ENCODE assay signal across 8 cellular contexts in genomic region chr7:98283127-98283886, GRCh38. TPM values are rescaled to one million over a fixed set of nuclear protein-coding genes. Genes with fewer than 3 reads are reported as not detected.
DNase-seq lines count a peak whose midpoint lies in the region; ATAC-seq, FAIRE-seq and TF ChIP-seq lines count a peak whose summit lies in the region.

No MANE protein-coding gene starts in this region.

- peak overlapping the region; percentile 84 for H3K4me3 Mint-ChIP-seq in endodermal cell
- H3K4me3 Mint-ChIP-seq in naive thymus-derived CD4-positive, alpha-beta T cell = peak overlapping the region; percentile 80 to 89 (median 85)

- no peaks in the 10 kb centered on the region for H3K9me3 Mint-ChIP-seq in endodermal cell
- H3K9me3 Mint-ChIP-seq in naive thymus-derived CD4-positive, alpha-beta T cell = no peaks in the 10 kb centered on the region

- H3K4me3 ChIP-seq in endodermal cell (ENCODE audit: low read length) = peak overlapping the region; percentile 88
- H3K4me3 ChIP-seq in naive thymus-derived CD4-positive, alpha-beta T cell (ENCODE audit: low read length) = peak overlapping the region; percentile 58

- ATAC-seq in naive thymus-derived CD4-positive, alpha-beta T cell = no peak
- ATAC-seq in GM19351 (IDR thresholded peaks at IDR 0.05; ENCODE audit: unreplicated experiment) (no peak), HG03439 (IDR thresholded peaks at IDR 0.05; ENCODE audit: unreplicated experiment) (no peak), GM19324 (IDR thresholded peaks at IDR 0.05; ENCODE audit: low FRiP score, unreplicated experiment) (no peak)

- DNase-seq in EH (ENCODE audit: low read depth) = peak; percentile 78
- DNase-seq in RCC 7860 (ENCODE audit: low spot score) = peak; percentile 77
- DNase-seq in endodermal cell = no peak
- no peak for DNase-seq in naive thymus-derived CD4-positive, alpha-beta T cell
- DNase-seq in NCI-H82 (lab: John Stamatoyannopoulos, UW) = no peak

- intact Hi-C loops in naive thymus-derived CD4-positive, alpha-beta T cell (cut with micrococcal nuclease) = loop anchor here in 1 of 2 donors (5.0 to 10.0 kb wide), 2 partner anchors 81 to 409 kb away; partner anchors contain the start of gene ASNS

- peak overlapping the region; percentile 85 for H3K9ac ChIP-seq in endodermal cell (ENCODE audit: extremely low read depth, low read length, poor library complexity, severe bottlenecking)

- 91% methylated on average over 11 to 19 of the region's 19 CpGs for WGBS in endodermal cell (ENCODE audit: insufficient coverage in 1 of 2, insufficient read length in 1 of 2), 2 experiments

- no peaks in the 10 kb centered on the region for H3K9me3 ChIP-seq in endodermal cell (ENCODE audit: control insufficient read depth, low read length)
- H3K9me3 ChIP-seq in naive thymus-derived CD4-positive, alpha-beta T cell (ENCODE audit: control insufficient read depth in 2 of 3, low read length in 3 of 3) = no peaks in the 10 kb centered on the region

- POLR2A ChIA-PET in naive thymus-derived CD4-positive, alpha-beta T cell (lab: Charles Lee) = interaction anchor here (0.8 to 8.3 kb wide), 2 partner anchors 32 to 55 kb away, joined by 4 to 106 read pairs; partner anchors contain the start of gene TECPR1

- no peak overlapping the region for H3K27ac ChIP-seq in endodermal cell (ENCODE audit: low read depth, low read length)
- peak overlapping the region; percentile 92 for H3K27ac ChIP-seq in naive thymus-derived CD4-positive, alpha-beta T cell (ENCODE audit: low read depth, low read length)

- H3K4me1 ChIP-seq in endodermal cell (ENCODE audit: control insufficient read depth, insufficient read depth, low read length) = no peaks in the 10 kb centered on the region
- peaks cover 10 to 30% of the 10 kb centered on the region in 2 donors for H3K4me1 ChIP-seq in naive thymus-derived CD4-positive, alpha-beta T cell (ENCODE audit: control insufficient read depth in 2 of 2, insufficient read depth in 2 of 2, low read length in 2 of 2)

- no peaks in the 10 kb centered on the region for H3K27me3 ChIP-seq in endodermal cell (ENCODE audit: control insufficient read depth, insufficient read depth, low read length, poor library complexity, severe bottlenecking)
- no peaks in the 10 kb centered on the region for H3K27me3 ChIP-seq in naive thymus-derived CD4-positive, alpha-beta T cell (ENCODE audit: control insufficient read depth in 2 of 2, insufficient read depth in 2 of 2, low read length in 2 of 2)

- H3K27ac Mint-ChIP-seq in endodermal cell = peak overlapping the region; percentile 90
- peak overlapping the region; percentile 23 to 93 (median 86) for H3K27ac Mint-ChIP-seq in naive thymus-derived CD4-positive, alpha-beta T cell

- FAIRE-seq in RCC 7860 (lab: Jason Lieb, UNC) = peak; percentile 52

- CTCF ChIA-PET in naive thymus-derived CD4-positive, alpha-beta T cell (lab: Charles Lee) = no interaction called here

- TF ChIP-seq CTCF in endodermal cell (conservative IDR thresholded peaks at IDR 0.05) = no peak

- H3K36me3 ChIP-seq in endodermal cell (ENCODE audit: control insufficient read depth, insufficient read depth, low read length) = peaks cover 7% of the 10 kb centered on the region
- peaks cover 0 to 8% (median 0%) of the 10 kb centered on the region in 3 experiments for H3K36me3 ChIP-seq in naive thymus-derived CD4-positive, alpha-beta T cell (ENCODE audit: control insufficient read depth in 2 of 3, insufficient read depth in 3 of 3, low read length in 3 of 3)

- peaks cover 25% of the 10 kb centered on the region for H3K4me1 Mint-ChIP-seq in endodermal cell
- H3K4me1 Mint-ChIP-seq in naive thymus-derived CD4-positive, alpha-beta T cell = peaks cover 20 to 47% (median 36%) of the 10 kb centered on the region in 7 donors

- no peaks in the 10 kb centered on the region for H3K27me3 Mint-ChIP-seq in endodermal cell (ENCODE audit: insufficient read depth)
- H3K27me3 Mint-ChIP-seq in naive thymus-derived CD4-positive, alpha-beta T cell = no peaks in the 10 kb centered on the region

- peaks cover 6% of the 10 kb centered on the region for H3K36me3 Mint-ChIP-seq in endodermal cell (ENCODE audit: low read depth)
- H3K36me3 Mint-ChIP-seq in naive thymus-derived CD4-positive, alpha-beta T cell = peaks cover 0 to 6% (median 0%) of the 10 kb centered on the region in 5 donors

RNA-seq across cellular contexts. Expression of gene BRI3, which starts 1.8 kb away (rescaled TPM):
- 100 to 1,000 TPM; 130 to 152 TPM for total RNA-seq in endodermal cell
- 158 TPM for polyA plus RNA-seq in endodermal cell (2013, experiment 1 of 2)
- 139 TPM for polyA plus RNA-seq in endodermal cell (2013, experiment 2 of 2)
- 100 to 1,000 TPM in 1 of 5 experiments, 10 to 100 TPM in 4; 73.1 to 194 (median 86.5) TPM for total RNA-seq in naive thymus-derived CD4-positive, alpha-beta T cell
- polyA plus RNA-seq in naive thymus-derived CD4-positive, alpha-beta T cell = 10 to 100 TPM; 17.8 to 20.3 TPM

RNA-seq across cellular contexts. Expression of gene TECPR1, which starts 31.3 kb away (rescaled TPM):
- total RNA-seq in endodermal cell = 10 to 100 TPM; 27.2 to 32.0 TPM
- 18.7 TPM for polyA plus RNA-seq in endodermal cell (2013, experiment 1 of 2)
- 19.2 TPM for polyA plus RNA-seq in endodermal cell (2013, experiment 2 of 2)
- total RNA-seq in naive thymus-derived CD4-positive, alpha-beta T cell = 100 to 1,000 TPM in 4 of 5 experiments, 10 to 100 TPM in 1; 82.4 to 203 (median 134) TPM
- 10 to 100 TPM; 21.0 to 32.3 TPM for polyA plus RNA-seq in naive thymus-derived CD4-positive, alpha-beta T cell

Comparison
In these comparisons a context has a peak if more than half of its experiments do, and no peak if none do; other contexts are left out.
1. DNase-seq: peak in EH (single experiment) and RCC 7860 (single experiment); none in endodermal cell (single experiment), naive thymus-derived CD4-positive, alpha-beta T cell (0 of 9) and NCI-H82 (single experiment).